ENCODE assay signal across 10 cellular contexts in genomic region chr5:120055858-120056257, GRCh38.
DNase-seq lines count a peak whose midpoint lies in the region; ATAC-seq and TF ChIP-seq lines count a peak whose summit lies in the region.
"Had no signal": no experiment of that assay in that cellular context is flagged by ENCODE, and none has a peak within 500 bp of the region (broad histone marks: within the 10 kb centered on the region; RNA-seq: fewer than 3 reads in every experiment).

No MANE protein-coding gene starts in this region.

- BruUV-seq in Calu3 (replicated peaks; lab: Mats Ljungman, UMichigan): no TSS peak

- H3K27me3 ChIP-seq in liver (ENCODE audit: control insufficient read depth in 4 of 4, insufficient read depth in 4 of 4, low read length in 3 of 4) (no peaks in the 10 kb centered on the region), stomach (no peaks in the 10 kb centered on the region)

- intact Hi-C loops in Calu3 (cut with micrococcal nuclease; ENCODE audit: unreplicated experiment): loop anchor here (2.0 kb wide), 1 partner anchor 403 kb away; no protein-coding TSS in a partner anchor
- intact Hi-C loops in stomach (cut with DNase I; ENCODE audit: low total_unique reads): no loop called here

- no peak overlapping the region for H3K27ac Mint-ChIP-seq in brain
- H3K27ac Mint-ChIP-seq in activated naive CD8-positive, alpha-beta T cell treated with anti-CD3 and anti-CD28 coated beads, Interleukin-2, amount 50 U/mL, for 24 hours: no peak overlapping the region
- no peak overlapping the region for H3K27ac Mint-ChIP-seq in Calu3 (ENCODE audit: unreplicated experiment)
- H3K27ac Mint-ChIP-seq: naive thymus-derived CD8-positive, alpha-beta T cell; T-helper 2 cell treated with Interferon-gamma antibody and Interleukin-4, amounts not matched to agents 5 μg/mL and 100 μg/mL, for 36 hours had no signal

- CTCF ChIA-PET in Calu3 (lab: Charles Lee): interaction anchor here (0.8 to 1.2 kb wide), 3 partner anchors 27 to 628 kb away, joined by 3 to 7 read pairs (median 3); no protein-coding TSS in a partner anchor

- H3K4me1 Mint-ChIP-seq in brain (no peaks in the 10 kb centered on the region), Calu3 (ENCODE audit: low read depth, unreplicated experiment) (no peaks in the 10 kb centered on the region)
- H3K4me1 Mint-ChIP-seq in activated naive CD8-positive, alpha-beta T cell treated with anti-CD3 and anti-CD28 coated beads, Interleukin-2, amount 50 U/mL, for 24 hours: no peaks in the 10 kb centered on the region
- H3K4me1 Mint-ChIP-seq: naive thymus-derived CD8-positive, alpha-beta T cell had no signal

- TF ChIP-seq EP300 in stomach (IDR thresholded peaks at IDR 0.05): no peak

- H3K4me3 ChIP-seq in liver (ENCODE audit: low read depth in 1 of 3, low read length in 3 of 3): no peak overlapping the region
- H3K4me3 ChIP-seq in stomach: no peak overlapping the region

- H3K36me3 ChIP-seq in liver (ENCODE audit: control insufficient read depth in 4 of 4, insufficient read depth in 3 of 4, low read depth in 1 of 4, low read length in 3 of 4): no peaks in the 10 kb centered on the region
- H3K36me3 ChIP-seq in stomach: no peaks in the 10 kb centered on the region

- 83% methylated on average over 2 of the region's 2 CpGs for WGBS in liver
- WGBS in stomach, 5 donors: 82 to 89% (median 85%) methylated on average over 2 of the region's 2 CpGs

- H3K4me3 Mint-ChIP-seq in brain (no peak overlapping the region), Calu3 (ENCODE audit: low read depth, unreplicated experiment) (no peak overlapping the region)
- no peak overlapping the region for H3K4me3 Mint-ChIP-seq in activated naive CD8-positive, alpha-beta T cell treated with anti-CD3 and anti-CD28 coated beads, Interleukin-2, amount 50 U/mL, for 24 hours
- H3K4me3 Mint-ChIP-seq: naive thymus-derived CD8-positive, alpha-beta T cell; T-helper 2 cell treated with Interferon-gamma antibody and Interleukin-4, amounts not matched to agents 5 μg/mL and 100 μg/mL, for 36 hours had no signal

- H3K9me3 ChIP-seq in liver (ENCODE audit: control insufficient read depth in 4 of 4, low read length in 3 of 4) (no peaks in the 10 kb centered on the region), stomach (no peaks in the 10 kb centered on the region)

- no peaks in the 10 kb centered on the region for H3K9me3 Mint-ChIP-seq in brain
- no peaks in the 10 kb centered on the region for H3K9me3 Mint-ChIP-seq in activated naive CD8-positive, alpha-beta T cell treated with anti-CD3 and anti-CD28 coated beads, Interleukin-2, amount 50 U/mL, for 24 hours
- H3K9me3 Mint-ChIP-seq in Calu3 (ENCODE audit: low read depth, unreplicated experiment): no peaks in the 10 kb centered on the region
- H3K9me3 Mint-ChIP-seq: T-helper 2 cell treated with Interferon-gamma antibody and Interleukin-4, amounts not matched to agents 5 μg/mL and 100 μg/mL, for 36 hours had no signal

- H3K4me1 ChIP-seq in liver (ENCODE audit: control insufficient read depth in 4 of 4, insufficient read depth in 4 of 4, low read length in 3 of 4): no peaks in the 10 kb centered on the region
- H3K4me1 ChIP-seq in stomach: no peaks in the 10 kb centered on the region

- peak; percentile 57 to 74 for TF ChIP-seq RAD21 in liver (IDR thresholded peaks at IDR 0.05)

- no peak for ATAC-seq in activated naive CD8-positive, alpha-beta T cell treated with anti-CD3 and anti-CD28 coated beads, Interleukin-2, amount 50 U/mL, for 24 hours
- no peak for ATAC-seq in HG03159 (IDR thresholded peaks at IDR 0.05; ENCODE audit: unreplicated experiment)
- ATAC-seq: naive thymus-derived CD8-positive, alpha-beta T cell had no signal

- peak; percentile 27; the same call in 1 of the 2 replicates for TF ChIP-seq CTCF in LNCAP (IDR thresholded peaks at IDR 0.05)
- peak; percentile 18 to 39 for TF ChIP-seq CTCF in brain (conservative IDR thresholded peaks at IDR 0.05)
- peak; percentile 22 for TF ChIP-seq CTCF in liver (IDR thresholded peaks at IDR 0.05; ENCODE audit: low read depth, low read length, missing input control)
- no peak for TF ChIP-seq CTCF in Calu3 (IDR thresholded peaks at IDR 0.05; ENCODE audit: unreplicated experiment)
- TF ChIP-seq CTCF in stomach (IDR thresholded peaks at IDR 0.05): no peak

- peak; percentile 18 for DNase-seq in D341Med (ENCODE audit: low spot score)
- DNase-seq in activated naive CD8-positive, alpha-beta T cell treated with anti-CD3 and anti-CD28 coated beads, Interleukin-2, amount 50 U/mL, for 24 hours: no peak
- DNase-seq in Calu3: no peak
- no peak for DNase-seq in stomach
- DNase-seq: naive thymus-derived CD8-positive, alpha-beta T cell had no signal

- no peaks in the 10 kb centered on the region for H3K36me3 Mint-ChIP-seq in brain
- no peaks in the 10 kb centered on the region for H3K36me3 Mint-ChIP-seq in activated naive CD8-positive, alpha-beta T cell treated with anti-CD3 and anti-CD28 coated beads, Interleukin-2, amount 50 U/mL, for 24 hours (ENCODE audit: low read depth)
- H3K36me3 Mint-ChIP-seq in Calu3 (ENCODE audit: insufficient read depth, unreplicated experiment): no peaks in the 10 kb centered on the region
- H3K36me3 Mint-ChIP-seq: naive thymus-derived CD8-positive, alpha-beta T cell had no signal

- H3K27me3 Mint-ChIP-seq in brain (no peaks in the 10 kb centered on the region), Calu3 (ENCODE audit: unreplicated experiment) (no peaks in the 10 kb centered on the region)
- H3K27me3 Mint-ChIP-seq in activated naive CD8-positive, alpha-beta T cell treated with anti-CD3 and anti-CD28 coated beads, Interleukin-2, amount 50 U/mL, for 24 hours: no peaks in the 10 kb centered on the region

- no peak overlapping the region for H3K9ac ChIP-seq in liver (ENCODE audit: low read depth in 1 of 2, low read length in 2 of 2)

- H3K27ac ChIP-seq in liver (ENCODE audit: low read depth in 1 of 2, low read length in 2 of 2) (no peak overlapping the region), stomach (no peak overlapping the region)

- TF ChIP-seq POLR2A in stomach (IDR thresholded peaks at IDR 0.05): no peak

TF ChIP-seq in liver, 16 proteins besides CTCF, POLR2A, EP300 and RAD21:
- no peak for TF ChIP-seq FOXA2 (IDR thresholded peaks at IDR 0.05)
- TF ChIP-seq TAF1 (conservative IDR thresholded peaks at IDR 0.05): no peak
- TF ChIP-seq EGR1 (IDR thresholded peaks at IDR 0.05; ENCODE audit: low read depth in 2 of 2): no peak
- TF ChIP-seq REST (IDR thresholded peaks at IDR 0.05): no peak
- no peak for TF ChIP-seq NR2F2 (IDR thresholded peaks at IDR 0.05)
- TF ChIP-seq GABPA (IDR thresholded peaks at IDR 0.05 in 1 of 2, conservative IDR thresholded peaks at IDR 0.05 in 1 of 2): no peak
- no peak for TF ChIP-seq JUND (IDR thresholded peaks at IDR 0.05)
- TF ChIP-seq SP1 (IDR thresholded peaks at IDR 0.05): no peak
- TF ChIP-seq YY1 (IDR thresholded peaks at IDR 0.05): no peak
- TF ChIP-seq HNF4G (IDR thresholded peaks at IDR 0.05): no peak
- TF ChIP-seq, protein P1, sequence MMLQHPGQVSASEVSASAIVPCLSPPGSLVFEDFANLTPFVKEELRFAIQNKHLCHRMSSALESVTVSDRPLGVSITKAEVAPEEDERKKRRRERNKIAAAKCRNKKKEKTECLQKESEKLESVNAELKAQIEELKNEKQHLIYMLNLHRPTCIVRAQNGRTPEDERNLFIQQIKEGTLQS (IDR thresholded peaks at IDR 0.05): no peak
- TF ChIP-seq FOXA1 (IDR thresholded peaks at IDR 0.05): no peak
- no peak for TF ChIP-seq RXRA (IDR thresholded peaks at IDR 0.05)
- TF ChIP-seq HNF4A (conservative IDR thresholded peaks at IDR 0.05): no peak
- no peak for TF ChIP-seq MAX (IDR thresholded peaks at IDR 0.05)
- no peak for TF ChIP-seq ZBTB33 (IDR thresholded peaks at IDR 0.05)

Comparison
In these comparisons a context has a peak if more than half of its experiments do, and no peak if none do; other contexts are left out.
1. CTCF ChIP-seq: peak in LNCAP (single experiment), brain (2 of 2) and liver (single experiment); none in Calu3 (single experiment) and stomach (0 of 7).